1 cellular context compared by ENCODE assay signal in the genomic region with DNA sequence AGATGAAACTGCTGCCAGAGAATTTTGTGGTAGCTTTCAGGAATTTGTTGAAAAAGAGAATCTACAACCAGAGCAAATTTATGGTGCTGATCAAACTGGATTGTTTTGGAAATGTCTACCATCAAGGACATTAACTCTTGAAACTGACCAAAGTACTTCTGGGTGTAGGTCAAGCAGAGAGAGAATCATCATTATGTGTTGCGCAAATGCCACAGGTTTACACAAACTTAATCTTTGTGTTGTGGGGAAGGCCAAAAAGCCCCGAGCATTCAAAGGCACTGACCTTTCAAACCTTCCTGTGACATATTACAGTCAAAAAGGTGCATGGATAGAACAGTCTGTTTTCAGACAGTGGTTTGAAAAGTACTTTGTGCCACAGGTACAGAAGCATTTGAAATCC.
TF ChIP-seq lines count a peak whose summit lies in the region.

No MANE protein-coding gene starts in this region.

TF ChIP-seq in HepG2, 621 proteins besides CTCF, POLR2A, EP300 and RAD21 (continued from another document and continues in another):
- no peak for TF ChIP-seq ZNF670 (CRISPR knock-in tag; IDR thresholded peaks at IDR 0.05; ENCODE audit: borderline replicate concordance)
- TF ChIP-seq ZNF776 (CRISPR knock-in tag; IDR thresholded peaks at IDR 0.05) = no peak
- TF ChIP-seq ZNF687 (CRISPR knock-in tag; IDR thresholded peaks at IDR 0.05) = no peak
- TF ChIP-seq ZNF441 (CRISPR knock-in tag; IDR thresholded peaks at IDR 0.05; ENCODE audit: borderline replicate concordance) = no peak
- TF ChIP-seq EHMT2 (IDR thresholded peaks at IDR 0.05; ENCODE audit: borderline replicate concordance, low read depth, low read length) = peak; percentile 66
- no peak for TF ChIP-seq ZNF451 (CRISPR knock-in tag; IDR thresholded peaks at IDR 0.05)
- peak; percentile 76 for TF ChIP-seq ZMYM4 (CRISPR knock-in tag; IDR thresholded peaks at IDR 0.05)
- TF ChIP-seq, protein P1, sequence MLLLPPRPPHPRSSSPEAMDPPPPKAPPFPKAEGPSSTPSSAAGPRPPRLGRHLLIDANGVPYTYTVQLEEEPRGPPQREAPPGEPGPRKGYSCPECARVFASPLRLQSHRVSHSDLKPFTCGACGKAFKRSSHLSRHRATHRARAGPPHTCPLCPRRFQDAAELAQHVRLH (CRISPR knock-in tag; IDR thresholded peaks at IDR 0.05; ENCODE audit: borderline replicate concordance, low read depth) = no peak
- TF ChIP-seq, protein P2, sequence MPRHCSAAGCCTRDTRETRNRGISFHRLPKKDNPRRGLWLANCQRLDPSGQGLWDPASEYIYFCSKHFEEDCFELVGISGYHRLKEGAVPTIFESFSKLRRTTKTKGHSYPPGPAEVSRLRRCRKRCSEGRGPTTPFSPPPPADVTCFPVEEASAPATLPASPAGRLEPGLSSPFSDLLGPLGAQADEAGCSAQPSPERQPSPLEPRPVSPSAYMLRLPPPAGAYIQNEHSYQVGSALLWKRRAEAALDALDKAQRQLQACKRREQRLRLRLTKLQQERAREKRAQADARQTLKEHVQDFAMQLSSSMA (CRISPR knock-in tag; IDR thresholded peaks at IDR 0.05) = no peak
- no peak for TF ChIP-seq CCAR2 (optimal IDR thresholded peaks at IDR 0.05; ENCODE audit: low read depth, low read length)
- TF ChIP-seq FOSL2 (CRISPR knock-in tag; IDR thresholded peaks at IDR 0.05) = peak; percentile 81
- TF ChIP-seq RBAK (CRISPR knock-in tag; IDR thresholded peaks at IDR 0.05) = no peak
- TF ChIP-seq ZFP41 (CRISPR knock-in tag; IDR thresholded peaks at IDR 0.05; ENCODE audit: borderline replicate concordance) = no peak
- TF ChIP-seq HES4 (CRISPR knock-in tag; IDR thresholded peaks at IDR 0.05; ENCODE audit: borderline replicate concordance) = no peak
- peak; percentile 93 for TF ChIP-seq CEBPB (IDR thresholded peaks at IDR 0.05; ENCODE audit: borderline replicate concordance, low read depth, low read length)
- TF ChIP-seq, protein P3, sequence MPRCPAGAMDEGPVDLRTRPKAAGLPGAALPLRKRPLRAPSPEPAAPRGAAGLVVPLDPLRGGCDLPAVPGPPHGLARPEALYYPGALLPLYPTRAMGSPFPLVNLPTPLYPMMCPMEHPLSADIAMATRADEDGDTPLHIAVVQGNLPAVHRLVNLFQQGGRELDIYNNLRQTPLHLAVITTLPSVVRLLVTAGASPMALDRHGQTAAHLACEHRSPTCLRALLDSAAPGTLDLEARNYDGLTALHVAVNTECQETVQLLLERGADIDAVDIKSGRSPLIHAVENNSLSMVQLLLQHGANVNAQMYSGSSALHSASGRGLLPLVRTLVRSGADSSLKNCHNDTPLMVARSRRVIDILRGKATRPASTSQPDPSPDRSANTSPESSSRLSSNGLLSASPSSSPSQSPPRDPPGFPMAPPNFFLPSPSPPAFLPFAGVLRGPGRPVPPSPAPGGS (CRISPR knock-in tag; IDR thresholded peaks at IDR 0.05) = no peak
- TF ChIP-seq KMT2B (CRISPR knock-in tag; IDR thresholded peaks at IDR 0.05) = no peak
- TF ChIP-seq MIER2 (CRISPR knock-in tag; IDR thresholded peaks at IDR 0.05) = no peak
- peak; percentile 84 for TF ChIP-seq FOXA3 (CRISPR knock-in tag; IDR thresholded peaks at IDR 0.05)
- peak; percentile 78; the same call in 1 of the 2 replicates for TF ChIP-seq SMAD3 (CRISPR knock-in tag; IDR thresholded peaks at IDR 0.05)
- no peak for TF ChIP-seq ZNF775 (CRISPR knock-in tag; IDR thresholded peaks at IDR 0.05; ENCODE audit: borderline replicate concordance)
- no peak for TF ChIP-seq TEAD2 (CRISPR knock-in tag; IDR thresholded peaks at IDR 0.05)
- TF ChIP-seq, protein P4, sequence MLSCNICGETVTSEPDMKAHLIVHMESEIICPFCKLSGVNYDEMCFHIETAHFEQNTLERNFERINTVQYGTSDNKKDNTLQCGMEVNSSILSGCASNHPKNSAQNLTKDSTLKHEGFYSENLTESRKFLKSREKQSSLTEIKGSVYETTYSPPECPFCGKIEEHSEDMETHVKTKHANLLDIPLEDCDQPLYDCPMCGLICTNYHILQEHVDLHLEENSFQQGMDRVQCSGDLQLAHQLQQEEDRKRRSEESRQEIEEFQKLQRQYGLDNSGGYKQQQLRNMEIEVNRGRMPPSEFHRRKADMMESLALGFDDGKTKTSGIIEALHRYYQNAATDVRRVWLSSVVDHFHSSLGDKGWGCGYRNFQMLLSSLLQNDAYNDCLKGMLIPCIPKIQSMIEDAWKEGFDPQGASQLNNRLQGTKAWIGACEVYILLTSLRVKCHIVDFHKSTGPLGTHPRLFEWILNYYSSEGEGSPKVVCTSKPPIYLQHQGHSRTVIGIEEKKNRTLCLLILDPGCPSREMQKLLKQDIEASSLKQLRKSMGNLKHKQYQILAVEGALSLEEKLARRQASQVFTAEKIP (CRISPR knock-in tag; IDR thresholded peaks at IDR 0.05; ENCODE audit: borderline replicate concordance) = no peak
- no peak for TF ChIP-seq MED13 (CRISPR knock-in tag; IDR thresholded peaks at IDR 0.05)
- TF ChIP-seq TEF (CRISPR knock-in tag; IDR thresholded peaks at IDR 0.05) = no peak
- TF ChIP-seq ZNF7 (CRISPR knock-in tag; IDR thresholded peaks at IDR 0.05) = no peak
- TF ChIP-seq SPEN (CRISPR knock-in tag; IDR thresholded peaks at IDR 0.05; ENCODE audit: low read depth) = peak; percentile 67
- TF ChIP-seq FOXC1 (CRISPR knock-in tag; IDR thresholded peaks at IDR 0.05; ENCODE audit: borderline replicate concordance) = no peak
- TF ChIP-seq, protein P5, sequence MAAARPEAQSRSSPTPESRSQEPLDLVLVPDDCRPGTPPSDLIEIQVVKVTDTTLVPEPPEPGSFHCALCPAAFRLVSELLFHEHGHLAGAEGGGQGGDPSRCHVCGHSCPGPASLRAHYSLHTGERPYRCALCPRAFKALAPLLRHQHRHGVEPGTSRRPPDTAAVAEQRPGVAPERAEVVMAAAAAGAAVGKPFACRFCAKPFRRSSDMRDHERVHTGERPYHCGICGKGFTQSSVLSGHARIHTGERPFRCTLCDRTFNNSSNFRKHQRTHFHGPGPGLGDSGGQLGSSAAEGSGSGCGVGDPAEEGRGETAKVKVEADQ (CRISPR knock-in tag; IDR thresholded peaks at IDR 0.05; ENCODE audit: borderline replicate concordance) = no peak
- TF ChIP-seq, protein P6, sequence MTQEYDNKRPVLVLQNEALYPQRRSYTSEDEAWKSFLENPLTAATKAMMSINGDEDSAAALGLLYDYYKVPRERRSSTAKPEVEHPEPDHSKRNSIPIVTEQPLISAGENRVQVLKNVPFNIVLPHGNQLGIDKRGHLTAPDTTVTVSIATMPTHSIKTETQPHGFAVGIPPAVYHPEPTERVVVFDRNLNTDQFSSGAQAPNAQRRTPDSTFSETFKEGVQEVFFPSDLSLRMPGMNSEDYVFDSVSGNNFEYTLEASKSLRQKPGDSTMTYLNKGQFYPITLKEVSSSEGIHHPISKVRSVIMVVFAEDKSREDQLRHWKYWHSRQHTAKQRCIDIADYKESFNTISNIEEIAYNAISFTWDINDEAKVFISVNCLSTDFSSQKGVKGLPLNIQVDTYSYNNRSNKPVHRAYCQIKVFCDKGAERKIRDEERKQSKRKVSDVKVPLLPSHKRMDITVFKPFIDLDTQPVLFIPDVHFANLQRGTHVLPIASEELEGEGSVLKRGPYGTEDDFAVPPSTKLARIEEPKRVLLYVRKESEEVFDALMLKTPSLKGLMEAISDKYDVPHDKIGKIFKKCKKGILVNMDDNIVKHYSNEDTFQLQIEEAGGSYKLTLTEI (CRISPR knock-in tag; conservative IDR thresholded peaks at IDR 0.05) = no peak
- no peak for TF ChIP-seq SP140L (CRISPR knock-in tag; IDR thresholded peaks at IDR 0.05; ENCODE audit: borderline replicate concordance)
- TF ChIP-seq ZNF607 (CRISPR knock-in tag; IDR thresholded peaks at IDR 0.05; ENCODE audit: borderline replicate concordance) = 0 out of 2 replicates have a peak, but pooled peaks have one; percentile 33
- TF ChIP-seq ADNP (CRISPR knock-in tag; IDR thresholded peaks at IDR 0.05) = no peak
- 0 out of 2 replicates have a peak, but pooled peaks have one; percentile 29 for TF ChIP-seq NKX3-1 (CRISPR knock-in tag; IDR thresholded peaks at IDR 0.05)
- TF ChIP-seq ZNF138 (CRISPR knock-in tag; IDR thresholded peaks at IDR 0.05; ENCODE audit: low read depth) = no peak
- TF ChIP-seq CREM (IDR thresholded peaks at IDR 0.05) = peak; percentile 65
- no peak for TF ChIP-seq CREM (CRISPR knock-in tag; IDR thresholded peaks at IDR 0.05)
- TF ChIP-seq SNAPC5 (CRISPR knock-in tag; IDR thresholded peaks at IDR 0.05; ENCODE audit: borderline replicate concordance) = no peak
- TF ChIP-seq AFF4 (CRISPR knock-in tag; IDR thresholded peaks at IDR 0.05) = no peak
- TF ChIP-seq KLF16 (CRISPR knock-in tag; IDR thresholded peaks at IDR 0.05) = peak in 1 of 2 experiments; percentile 62; a peak in 1 of 4 replicates
- TF ChIP-seq ZNF18 (CRISPR knock-in tag; IDR thresholded peaks at IDR 0.05; ENCODE audit: insufficient replicate concordance) = no peak
- no peak for TF ChIP-seq JARID2 (CRISPR knock-in tag; IDR thresholded peaks at IDR 0.05; ENCODE audit: insufficient replicate concordance)
- TF ChIP-seq REXO4 (CRISPR knock-in tag; IDR thresholded peaks at IDR 0.05; ENCODE audit: borderline replicate concordance) = no peak
- TF ChIP-seq ZNF326 (CRISPR knock-in tag; IDR thresholded peaks at IDR 0.05; ENCODE audit: borderline replicate concordance) = no peak
- TF ChIP-seq ZNF260 (CRISPR knock-in tag; IDR thresholded peaks at IDR 0.05; ENCODE audit: borderline replicate concordance, low read depth) = no peak
- no peak for TF ChIP-seq ZNF354B (CRISPR knock-in tag; IDR thresholded peaks at IDR 0.05)
